Comparison of ENCODE assay signal across 8 cellular contexts in the genomic region with DNA sequence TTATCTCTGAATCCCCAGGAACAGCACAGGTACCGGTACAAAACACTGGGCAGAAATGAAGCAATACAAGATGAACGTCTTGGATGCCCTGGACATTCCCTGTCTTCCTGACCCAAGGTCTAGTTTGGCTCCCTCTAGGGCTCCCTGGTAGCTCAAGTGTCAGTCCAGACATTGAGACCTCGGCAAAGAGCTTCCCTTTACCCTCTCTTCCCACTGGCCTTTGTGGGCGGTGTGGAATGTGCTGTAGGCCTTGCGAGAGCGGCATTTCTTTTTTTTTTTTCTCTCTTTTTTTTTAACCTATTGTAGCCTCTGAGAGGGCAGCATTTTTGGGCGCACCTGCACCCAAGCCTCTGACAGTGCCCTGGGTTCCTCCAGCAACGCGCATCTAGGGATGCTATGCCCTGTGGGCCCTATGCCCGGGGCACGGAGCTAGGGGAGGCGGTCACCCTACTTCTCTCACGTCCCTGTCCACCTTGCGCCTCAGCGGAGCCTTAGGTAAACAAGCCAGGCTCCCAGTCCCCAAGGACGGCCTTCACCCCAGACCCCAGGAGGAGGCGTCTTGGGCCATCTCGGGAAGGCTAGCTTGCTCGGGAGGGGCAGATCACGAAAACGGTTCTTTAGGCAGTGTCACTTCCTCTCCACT.
DNase-seq lines count a peak whose midpoint lies in the region; ATAC-seq and TF ChIP-seq lines count a peak whose summit lies in the region.

No MANE protein-coding gene starts in this region.

- H3K27me3 ChIP-seq in DND-41 (ENCODE audit: insufficient read depth, low read length, poor library complexity) (no peaks in the 10 kb centered on the region), Loucy (ENCODE audit: insufficient read depth, low read length, poor library complexity, severe bottlenecking) (no peaks in the 10 kb centered on the region), muscle layer of colon (ENCODE audit: control insufficient read depth in 1 of 2, insufficient read depth in 2 of 2, low read length in 2 of 2) (no peaks in the 10 kb centered on the region)

- H3K27ac ChIP-seq in DND-41 (ENCODE audit: low read length): peak overlapping the region; percentile 100
- peak overlapping the region; percentile 98 to 100 for H3K27ac ChIP-seq in coronary artery
- peak overlapping the region; percentile 99 for H3K27ac ChIP-seq in muscle layer of colon (ENCODE audit: low read depth, low read length)

- H3K9me2 ChIP-seq in Loucy (replicated peaks; ENCODE audit: low read depth, low read length): no peaks in the 10 kb centered on the region

- H3K9ac ChIP-seq in DND-41 (ENCODE audit: low read depth, low read length) (peak overlapping the region; percentile 97), Loucy (ENCODE audit: low read depth, low read length, poor library complexity, severe bottlenecking) (peak overlapping the region; percentile 99), muscle layer of colon (ENCODE audit: low read length) (peak overlapping the region; percentile 98)

- no peaks in the 10 kb centered on the region for H3K9me3 ChIP-seq in DND-41 (ENCODE audit: insufficient read depth, low read length, severe bottlenecking)
- no peaks in the 10 kb centered on the region for H3K9me3 ChIP-seq in Loucy (ENCODE audit: insufficient read depth, low read depth, low read length)
- H3K9me3 ChIP-seq in muscle layer of colon (ENCODE audit: low read length): no peaks in the 10 kb centered on the region

- H3K36me3 ChIP-seq in DND-41 (ENCODE audit: insufficient read depth, low read length) (peaks cover 5% of the 10 kb centered on the region; the same call in 1 of the 2 replicates), Loucy (ENCODE audit: insufficient read depth, low read length) (no peaks in the 10 kb centered on the region), muscle layer of colon (ENCODE audit: insufficient read depth, low read length) (peaks cover 2% of the 10 kb centered on the region)

- DNase-seq in DND-41 (no peak), coronary artery (ENCODE audit: low spot score) (no peak), NCI-H1436 (lab: John Stamatoyannopoulos, UW) (no peak), superior temporal gyrus (ENCODE audit: extremely low spot score) (no peak)
- DNase-seq in stimulated activated CD4-positive, alpha-beta T cell treated with anti-CD3 and anti-CD28 coated beads, Interleukin-4, amount 100 ng/mL, for 1 hour: no peak

- H3K4me2 ChIP-seq in DND-41 (ENCODE audit: insufficient read depth, low read length) (peak overlapping the region; percentile 96), Loucy (ENCODE audit: low read depth, low read length, poor library complexity, severe bottlenecking) (peak overlapping the region; percentile 85)

- peaks cover 14% of the 10 kb centered on the region; the same call in 1 of the 2 replicates for H3F3A ChIP-seq in Loucy (ENCODE audit: low read depth)

- H3K79me2 ChIP-seq in DND-41 (ENCODE audit: insufficient read depth, low read length) (peaks cover 36% of the 10 kb centered on the region), Loucy (ENCODE audit: insufficient read depth, low read length) (peaks cover 64% of the 10 kb centered on the region)

- TF ChIP-seq CTCF in DND-41 (IDR thresholded peaks at IDR 0.05; ENCODE audit: borderline replicate concordance, extremely low read depth, low read length, poor library complexity, severe bottlenecking) (no peak), Loucy (conservative IDR thresholded peaks at IDR 0.05; ENCODE audit: low read length) (no peak), coronary artery (IDR thresholded peaks at IDR 0.05) (no peak)

- ATAC-seq in DND-41 (ENCODE audit: insufficient read depth, low read depth): no peak
- no peak for ATAC-seq in HG02870 (IDR thresholded peaks at IDR 0.05; ENCODE audit: unreplicated experiment)

- H3K4me1 ChIP-seq in DND-41 (ENCODE audit: insufficient read depth, low read length): peaks cover 55% of the 10 kb centered on the region
- peaks cover 59% of the 10 kb centered on the region for H3K4me1 ChIP-seq in Loucy (ENCODE audit: insufficient read depth, low read length, poor library complexity, severe bottlenecking)
- H3K4me1 ChIP-seq in muscle layer of colon (ENCODE audit: insufficient read depth, low read length): peaks cover 48% of the 10 kb centered on the region

- H4K20me1 ChIP-seq in DND-41 (ENCODE audit: insufficient read depth, low read length): peaks cover 22% of the 10 kb centered on the region; the same call in 1 of the 2 replicates
- peaks cover 35% of the 10 kb centered on the region for H4K20me1 ChIP-seq in Loucy (ENCODE audit: insufficient read depth, low read length, poor library complexity, severe bottlenecking)

- peak overlapping the region in 1 of 2 experiments; percentile 98; a peak in 2 of 4 replicates for H3K4me3 ChIP-seq in DND-41 (ENCODE audit: low read depth in 1 of 2, low read length in 2 of 2)
- H3K4me3 ChIP-seq in Loucy (ENCODE audit: low read length, poor library complexity, severe bottlenecking): peak overlapping the region; percentile 88
- H3K4me3 ChIP-seq in coronary artery: peak overlapping the region; percentile 76
- peak overlapping the region; percentile 88 to 95 for H3K4me3 ChIP-seq in muscle layer of colon (ENCODE audit: low read depth in 1 of 2, low read length in 2 of 2)

- peak overlapping the region; percentile 100 for H2AFZ ChIP-seq in DND-41 (ENCODE audit: low read depth, low read length)
- H2AFZ ChIP-seq in Loucy (ENCODE audit: low read length): no peak overlapping the region
